1 cellular context compared by ENCODE assay signal in the genomic region with DNA sequence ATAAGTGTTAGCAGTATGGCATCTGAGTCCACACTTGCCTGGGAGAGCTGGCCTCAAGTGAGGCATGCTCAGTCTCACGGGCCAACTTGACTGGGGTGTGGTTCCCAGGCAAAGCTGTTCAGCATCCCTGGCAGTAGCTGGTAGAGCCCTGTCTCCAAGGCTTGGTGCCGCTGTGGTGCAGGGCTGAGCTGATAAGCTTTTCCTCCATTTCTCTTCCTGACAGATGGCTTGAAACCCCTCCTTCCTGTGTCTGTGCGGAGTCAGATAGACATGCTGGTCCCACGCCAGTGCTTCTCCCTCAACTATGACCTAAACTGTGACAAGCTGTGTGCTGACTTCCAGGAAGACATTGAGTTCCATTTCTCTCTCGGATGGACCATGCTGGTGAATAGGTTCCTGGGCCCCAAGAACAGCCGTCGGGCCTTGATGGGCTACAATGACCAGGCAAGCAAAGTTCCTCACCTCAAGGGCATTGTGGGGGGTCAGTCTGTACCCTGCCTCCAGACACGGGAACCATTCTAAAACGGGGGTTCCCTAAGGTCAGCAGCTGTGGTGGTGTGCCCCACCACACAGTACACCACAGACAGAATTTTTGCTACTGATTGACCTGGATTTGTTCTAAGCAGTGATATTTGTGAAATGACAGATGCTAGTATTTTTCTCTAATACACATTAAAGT.
A peak's percentile ranks its signal among the peaks of the same experiment; 100 is the strongest.
TF ChIP-seq lines count a peak whose summit lies in the region.

No MANE protein-coding gene starts in this region.

TF ChIP-seq in K562, 482 proteins besides CTCF, POLR2A, EP300 and RAD21 (continued from another document and continues in another):
- no peak; the same call in 1 of the 2 replicates for TF ChIP-seq MITF (IDR thresholded peaks at IDR 0.05)
- no peak for TF ChIP-seq ZNF354B (CRISPR knock-in tag; IDR thresholded peaks at IDR 0.05)
- peak; percentile 97 for TF ChIP-seq NCOR1 (IDR thresholded peaks at IDR 0.05)
- no peak for TF ChIP-seq ZNF551 (CRISPR knock-in tag; IDR thresholded peaks at IDR 0.05)
- TF ChIP-seq DLX4 (CRISPR knock-in tag; IDR thresholded peaks at IDR 0.05): no peak
- no peak for TF ChIP-seq SAP30 (IDR thresholded peaks at IDR 0.05; ENCODE audit: borderline replicate concordance, insufficient read depth, low read depth, low read length, poor library complexity, severe bottlenecking)
- no peak for TF ChIP-seq BRF2 (IDR thresholded peaks at IDR 0.05; ENCODE audit: borderline replicate concordance, insufficient read depth, insufficient read length)
- peak; percentile 43 for TF ChIP-seq NUFIP1 (IDR thresholded peaks at IDR 0.05; ENCODE audit: partially characterized antibody)
- TF ChIP-seq HES1 (IDR thresholded peaks at IDR 0.05; ENCODE audit: low read depth): no peak
- TF ChIP-seq, protein P1, sequence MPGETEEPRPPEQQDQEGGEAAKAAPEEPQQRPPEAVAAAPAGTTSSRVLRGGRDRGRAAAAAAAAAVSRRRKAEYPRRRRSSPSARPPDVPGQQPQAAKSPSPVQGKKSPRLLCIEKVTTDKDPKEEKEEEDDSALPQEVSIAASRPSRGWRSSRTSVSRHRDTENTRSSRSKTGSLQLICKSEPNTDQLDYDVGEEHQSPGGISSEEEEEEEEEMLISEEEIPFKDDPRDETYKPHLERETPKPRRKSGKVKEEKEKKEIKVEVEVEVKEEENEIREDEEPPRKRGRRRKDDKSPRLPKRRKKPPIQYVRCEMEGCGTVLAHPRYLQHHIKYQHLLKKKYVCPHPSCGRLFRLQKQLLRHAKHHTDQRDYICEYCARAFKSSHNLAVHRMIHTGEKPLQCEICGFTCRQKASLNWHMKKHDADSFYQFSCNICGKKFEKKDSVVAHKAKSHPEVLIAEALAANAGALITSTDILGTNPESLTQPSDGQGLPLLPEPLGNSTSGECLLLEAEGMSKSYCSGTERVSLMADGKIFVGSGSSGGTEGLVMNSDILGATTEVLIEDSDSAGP (CRISPR knock-in tag; IDR thresholded peaks at IDR 0.05): peak; percentile 49; the same call in 1 of the 2 replicates
- TF ChIP-seq EP400 (IDR thresholded peaks at IDR 0.05): peak; percentile 73; the same call in 1 of the 2 replicates
- TF ChIP-seq CEBPG (CRISPR knock-in tag; IDR thresholded peaks at IDR 0.05): no peak
- no peak for TF ChIP-seq CEBPG (tag; conservative IDR thresholded peaks at IDR 0.05 in 1 of 2, IDR thresholded peaks at IDR 0.05 in 1 of 2)
- peak; percentile 86; the same call in 1 of the 2 replicates for TF ChIP-seq SMARCE1 (IDR thresholded peaks at IDR 0.05)
- TF ChIP-seq EGR1 (conservative IDR thresholded peaks at IDR 0.05): peak; percentile 41; the same call in 1 of the 2 replicates
- peak; percentile 61 for TF ChIP-seq CREB1 (IDR thresholded peaks at IDR 0.05)
- no peak for TF ChIP-seq CREB1 (CRISPR knock-in tag; IDR thresholded peaks at IDR 0.05)
- TF ChIP-seq ZNF282 (CRISPR knock-in tag; IDR thresholded peaks at IDR 0.05): no peak
- 0 out of 2 replicates have a peak, but pooled peaks have one; percentile 31 for TF ChIP-seq XRCC5 (IDR thresholded peaks at IDR 0.05; ENCODE audit: low read depth, low read length)
- TF ChIP-seq PCBP1 (IDR thresholded peaks at IDR 0.05; ENCODE audit: low read depth, low read length, poor library complexity, severe bottlenecking): no peak
- no peak for TF ChIP-seq ARID3A (IDR thresholded peaks at IDR 0.05; ENCODE audit: borderline replicate concordance, low read depth, low read length)
- TF ChIP-seq ZBED1 (IDR thresholded peaks at IDR 0.05): 0 out of 2 replicates have a peak, but pooled peaks have one; percentile 55
- peak; percentile 31; the same call in 1 of the 2 replicates for TF ChIP-seq RB1 (IDR thresholded peaks at IDR 0.05; ENCODE audit: low read depth)
- no peak for TF ChIP-seq RBM25 (IDR thresholded peaks at IDR 0.05; ENCODE audit: low read depth, low read length, severe bottlenecking)
- no peak for TF ChIP-seq LARP7 (IDR thresholded peaks at IDR 0.05)
- TF ChIP-seq, protein P2, sequence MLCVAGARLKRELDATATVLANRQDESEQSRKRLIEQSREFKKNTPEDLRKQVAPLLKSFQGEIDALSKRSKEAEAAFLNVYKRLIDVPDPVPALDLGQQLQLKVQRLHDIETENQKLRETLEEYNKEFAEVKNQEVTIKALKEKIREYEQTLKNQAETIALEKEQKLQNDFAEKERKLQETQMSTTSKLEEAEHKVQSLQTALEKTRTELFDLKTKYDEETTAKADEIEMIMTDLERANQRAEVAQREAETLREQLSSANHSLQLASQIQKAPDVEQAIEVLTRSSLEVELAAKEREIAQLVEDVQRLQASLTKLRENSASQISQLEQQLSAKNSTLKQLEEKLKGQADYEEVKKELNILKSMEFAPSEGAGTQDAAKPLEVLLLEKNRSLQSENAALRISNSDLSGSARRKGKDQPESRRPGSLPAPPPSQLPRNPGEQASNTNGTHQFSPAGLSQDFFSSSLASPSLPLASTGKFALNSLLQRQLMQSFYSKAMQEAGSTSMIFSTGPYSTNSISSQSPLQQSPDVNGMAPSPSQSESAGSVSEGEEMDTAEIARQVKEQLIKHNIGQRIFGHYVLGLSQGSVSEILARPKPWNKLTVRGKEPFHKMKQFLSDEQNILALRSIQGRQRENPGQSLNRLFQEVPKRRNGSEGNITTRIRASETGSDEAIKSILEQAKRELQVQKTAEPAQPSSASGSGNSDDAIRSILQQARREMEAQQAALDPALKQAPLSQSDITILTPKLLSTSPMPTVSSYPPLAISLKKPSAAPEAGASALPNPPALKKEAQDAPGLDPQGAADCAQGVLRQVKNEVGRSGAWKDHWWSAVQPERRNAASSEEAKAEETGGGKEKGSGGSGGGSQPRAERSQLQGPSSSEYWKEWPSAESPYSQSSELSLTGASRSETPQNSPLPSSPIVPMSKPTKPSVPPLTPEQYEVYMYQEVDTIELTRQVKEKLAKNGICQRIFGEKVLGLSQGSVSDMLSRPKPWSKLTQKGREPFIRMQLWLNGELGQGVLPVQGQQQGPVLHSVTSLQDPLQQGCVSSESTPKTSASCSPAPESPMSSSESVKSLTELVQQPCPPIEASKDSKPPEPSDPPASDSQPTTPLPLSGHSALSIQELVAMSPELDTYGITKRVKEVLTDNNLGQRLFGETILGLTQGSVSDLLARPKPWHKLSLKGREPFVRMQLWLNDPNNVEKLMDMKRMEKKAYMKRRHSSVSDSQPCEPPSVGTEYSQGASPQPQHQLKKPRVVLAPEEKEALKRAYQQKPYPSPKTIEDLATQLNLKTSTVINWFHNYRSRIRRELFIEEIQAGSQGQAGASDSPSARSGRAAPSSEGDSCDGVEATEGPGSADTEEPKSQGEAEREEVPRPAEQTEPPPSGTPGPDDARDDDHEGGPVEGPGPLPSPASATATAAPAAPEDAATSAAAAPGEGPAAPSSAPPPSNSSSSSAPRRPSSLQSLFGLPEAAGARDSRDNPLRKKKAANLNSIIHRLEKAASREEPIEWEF (CRISPR knock-in tag; IDR thresholded peaks at IDR 0.05): 0 out of 2 replicates have a peak, but pooled peaks have one; percentile 65
- TF ChIP-seq ZNF175 (CRISPR knock-in tag; IDR thresholded peaks at IDR 0.05; ENCODE audit: low read depth): 0 out of 2 replicates have a peak, but pooled peaks have one; percentile 31
- no peak for TF ChIP-seq HNRNPH1 (optimal IDR thresholded peaks at IDR 0.05; ENCODE audit: low read depth, low read length)
- no peak for TF ChIP-seq ZNF184 (CRISPR knock-in tag; IDR thresholded peaks at IDR 0.05)
- TF ChIP-seq CREB5 (CRISPR knock-in tag; IDR thresholded peaks at IDR 0.05): no peak
- TF ChIP-seq REST (CRISPR knock-in tag; IDR thresholded peaks at IDR 0.05; ENCODE audit: low read depth): no peak
